ENCODE assay signal across 23 cellular contexts in the genomic region with DNA sequence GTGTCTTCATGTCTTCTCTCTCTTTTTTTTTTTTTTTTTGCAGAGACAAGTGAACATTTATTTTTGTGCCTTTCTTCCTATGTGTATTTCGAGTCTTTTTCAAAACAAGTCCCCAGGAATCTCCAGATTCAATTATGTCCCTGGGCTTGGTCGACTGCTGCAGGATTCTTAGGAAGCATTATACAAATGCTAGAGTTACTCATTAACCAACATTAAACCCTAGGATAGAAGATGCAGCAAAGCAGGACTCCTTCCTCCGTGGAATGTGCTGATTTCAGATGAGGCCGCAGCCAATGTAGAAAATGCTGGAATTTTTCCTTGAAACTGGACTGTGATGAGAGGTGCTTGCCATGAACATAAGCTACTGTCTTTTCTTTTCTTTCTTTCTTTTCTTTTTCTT. TPM values are rescaled to one million over a fixed set of nuclear protein-coding genes. Genes with fewer than 3 reads are reported as not detected.
DNase-seq lines count a peak whose midpoint lies in the region; ATAC-seq, FAIRE-seq and TF ChIP-seq lines count a peak whose summit lies in the region.
"Had no signal": no experiment of that assay in that cellular context is flagged by ENCODE, and none has a peak within 500 bp of the region (broad histone marks: within the 10 kb centered on the region; RNA-seq: fewer than 3 reads in every experiment).

No MANE protein-coding gene starts in this region.

- no peaks in the 10 kb centered on the region for H3K27me3 ChIP-seq in ascending aorta

- H3K9me3 ChIP-seq in ascending aorta, result no peaks in the 10 kb centered on the region
- H3K9me3 ChIP-seq: BLaER1 treated with 17β-estradiol and CSF1 and Interleukin-3, amounts not matched to agents 10 nM and 100 nM had no signal

- in situ Hi-C loops in ACHN (cut with HindIII; ENCODE audit: low pct_ligation_motif_present, low pct_unique_long_range_greater_than_20kb, low sequenced_read_pairs), result no loop called here

- DNase-seq in ACHN (peak; percentile 0), kidney glomerular epithelial cell (lab: John Stamatoyannopoulos, UW) (peak; percentile 12), renal cortical epithelial cell (ENCODE audit: low read depth) (peak; percentile 78), ascending aorta (ENCODE audit: low spot score in 2 of 2) (no peak)
- DNase-seq: AML-193; Calu3; CD4-positive, alpha-beta memory T cell; Karpas-422; NCI-H1092; NCI-H1417 treated with DMSO at 0.1 percent for 48 hours; NCI-H1694 treated with DMSO at 0.1 percent for 48 hours; NCI-H2081; NCI-H226; NCI-H510A; NCI-H69; SHP77 treated with DMSO at 0.1 percent for 48 hours had no signal

- peak; percentile 5 for FAIRE-seq in colon (lab: Jason Lieb, UNC)
- FAIRE-seq: H54 had no signal

- ATAC-seq in GM21381 (IDR thresholded peaks at IDR 0.05; ENCODE audit: unreplicated experiment) (no peak), HG03354 (IDR thresholded peaks at IDR 0.05; ENCODE audit: poor library complexity, severe bottlenecking, unreplicated experiment) (no peak)
- ATAC-seq: Panc1 had no signal

- no peaks in the 10 kb centered on the region for H3K4me1 ChIP-seq in ascending aorta

- H3K36me3 ChIP-seq in ascending aorta, result no peaks in the 10 kb centered on the region
- H3K36me3 ChIP-seq: BLaER1 treated with 17β-estradiol and CSF1 and Interleukin-3, amounts not matched to agents 10 nM and 100 nM had no signal

- intact Hi-C loops in ascending aorta (cut with DNase I), result no loop called here

- TF ChIP-seq CTCF in ascending aorta (IDR thresholded peaks at IDR 0.05), result no peak

- H3K27ac ChIP-seq in ascending aorta, result no peak overlapping the region
- H3K27ac ChIP-seq: BLaER1 treated with 17β-estradiol and CSF1 and Interleukin-3, amounts not matched to agents 10 nM and 100 nM; HL-60 had no signal

- H3K4me3 ChIP-seq in ascending aorta, result no peak overlapping the region
- H3K4me3 ChIP-seq: BLaER1 treated with 17β-estradiol and CSF1 and Interleukin-3, amounts not matched to agents 10 nM and 100 nM had no signal

RNA-seq across cellular contexts. Expression of a gene that starts 3.4 kb away (rescaled TPM):
- total RNA-seq in renal cortical epithelial cell (2.6 and 9.3 TPM in 2 replicates), ascending aorta (2.8 TPM)

Comparison
In these comparisons a context has a peak if more than half of its experiments do, and no peak if none do; other contexts are left out.
1. DNase-seq: peak in ACHN (single experiment), kidney glomerular epithelial cell (single experiment) and renal cortical epithelial cell (single experiment); none in ascending aorta (0 of 2).